ENCODE assay signal across 9 cellular contexts in the genomic region with DNA sequence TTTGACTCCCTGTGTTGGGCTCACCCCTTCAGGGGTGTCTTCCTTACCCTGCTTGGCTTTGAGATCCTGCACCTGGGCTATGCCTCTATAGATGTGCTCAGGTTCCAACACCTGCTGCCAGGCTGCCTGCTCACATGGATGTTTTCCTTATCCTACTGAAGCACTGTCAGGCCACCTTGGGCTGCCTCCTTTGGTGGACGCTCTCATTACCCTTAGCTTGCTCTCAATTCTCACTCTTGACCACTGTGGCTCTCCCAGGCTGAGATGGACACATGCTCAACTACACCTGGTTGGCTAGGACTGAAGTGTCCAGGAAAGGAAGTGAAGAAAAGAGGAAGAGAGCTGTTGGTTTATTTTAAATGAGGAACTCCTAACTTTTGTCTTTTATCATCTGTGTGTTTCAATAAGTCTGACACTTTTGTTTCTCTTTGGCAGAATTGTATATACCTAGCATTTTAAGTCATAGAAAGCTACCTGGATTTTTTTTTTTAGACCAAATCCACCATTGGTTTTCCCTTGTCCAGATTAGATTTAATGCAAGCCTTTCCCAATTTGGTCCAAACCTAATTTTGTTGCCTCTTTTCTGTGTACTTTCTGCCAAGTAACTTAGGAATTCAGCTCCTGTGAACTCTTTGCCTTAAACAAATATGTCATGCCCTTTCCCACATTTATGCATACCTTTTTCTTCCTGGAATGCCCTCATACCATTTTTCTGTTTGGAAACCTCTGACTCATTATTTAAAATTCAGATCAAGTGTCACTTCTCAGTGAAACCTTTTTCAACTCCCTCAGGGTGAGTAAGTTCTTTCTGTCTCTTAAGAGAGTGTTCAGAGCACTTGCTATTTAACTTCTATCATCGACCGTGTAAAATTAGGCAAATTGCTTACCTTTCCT.
DNase-seq lines count a peak whose midpoint lies in the region; ATAC-seq and TF ChIP-seq lines count a peak whose summit lies in the region.
"Had no signal": no experiment of that assay in that cellular context is flagged by ENCODE, and none has a peak within 500 bp of the region (broad histone marks: within the 10 kb centered on the region; RNA-seq: fewer than 3 reads in every experiment).

No MANE protein-coding gene starts in this region.

- H3K4me1 ChIP-seq in GM23248 (ENCODE audit: insufficient read depth) = peaks cover 12% of the 10 kb centered on the region; the same call in 1 of the 2 replicates
- H3K4me1 ChIP-seq in adrenal gland (replicated peaks in 1 of 2) = no peaks in the 10 kb centered on the region

- ATAC-seq in stimulated activated naive CD8-positive, alpha-beta T cell treated with anti-CD3 and anti-CD28 coated beads, Interleukin-15, Interleukin-2, amounts not matched to agents 100 U/mL and 50 U/mL, for 24 hours = no peak
- ATAC-seq: left lobe of liver had no signal

- no peaks in the 10 kb centered on the region for H3K9me3 ChIP-seq in GM23248 (ENCODE audit: low read depth)
- H3K9me3 ChIP-seq in adrenal gland (replicated peaks in 1 of 3) = no peaks in the 10 kb centered on the region

- H3F3A ChIP-seq in GM23248 (ENCODE audit: insufficient read depth) = no peaks in the 10 kb centered on the region

- no peaks in the 10 kb centered on the region for H4K20me1 ChIP-seq in GM23248 (ENCODE audit: insufficient read depth)

- H3K9ac ChIP-seq in GM23248 = no peak overlapping the region

- no peak overlapping the region for H3K27ac ChIP-seq in GM23248
- peak overlapping the region; percentile 53 for H3K27ac ChIP-seq in epithelial cell of prostate
- no peak overlapping the region for H3K27ac ChIP-seq in adrenal gland

- no peak for TF ChIP-seq POLR2A in adrenal gland (IDR thresholded peaks at IDR 0.05)

- H3K4me3 ChIP-seq in GM23248 = no peak overlapping the region
- H3K4me3 ChIP-seq in retinal pigment epithelial cell (ENCODE audit: low read length) = no peak overlapping the region
- no peak overlapping the region for H3K4me3 ChIP-seq in adrenal gland

- 53 to 56% methylated on average over 3 of the region's 3 CpGs for WGBS in GM23248 (ENCODE audit: low coverage in 1 of 2, low lambda C conversion rate in 2 of 2, missing lambda C conversion rate in 2 of 2), 2 experiments
- WGBS in adrenal gland, 4 donors = 74 to 91% (median 84%) methylated on average over 3 of the region's 3 CpGs

- no peak overlapping the region for H3K4me2 ChIP-seq in GM23248 (ENCODE audit: unreplicated experiment)

- no peak for TF ChIP-seq CTCF in retinal pigment epithelial cell (conservative IDR thresholded peaks at IDR 0.05; ENCODE audit: low read depth, low read length)
- no peak for TF ChIP-seq CTCF in adrenal gland (IDR thresholded peaks at IDR 0.05)

- H3K27me3 ChIP-seq in GM23248 (replicated peaks; ENCODE audit: insufficient read depth) (no peaks in the 10 kb centered on the region; the same call in 1 of the 2 replicates), adrenal gland (no peaks in the 10 kb centered on the region)

- no peaks in the 10 kb centered on the region for H3K36me3 ChIP-seq in GM23248 (ENCODE audit: low read depth)
- H3K36me3 ChIP-seq in adrenal gland (replicated peaks in 1 of 2) = no peaks in the 10 kb centered on the region

- intact Hi-C loops in adrenal gland (cut with DNase I) = no loop called here

- no peak overlapping the region for H2AFZ ChIP-seq in GM23248

- in situ Hi-C loops in GM23248 (cut with MboI) = no loop called here

- no peaks in the 10 kb centered on the region for H3K9me2 ChIP-seq in GM23248 (ENCODE audit: insufficient read depth)

- no peaks in the 10 kb centered on the region for H3K79me2 ChIP-seq in GM23248 (ENCODE audit: insufficient read depth)

- peak; percentile 20 for DNase-seq in GM23248
- DNase-seq in NCI-H226 = peak; percentile 81
- DNase-seq in epithelial cell of prostate (ENCODE audit: low read depth, low spot score) = peak; percentile 36
- DNase-seq in retinal pigment epithelial cell (ENCODE audit: low read depth) = peak; percentile 66
- no peak for DNase-seq in activated T-cell treated with anti-CD3 and anti-CD28 coated beads, Interleukin-2, amount 50 U/mL, for 48 hours
- DNase-seq in stimulated activated naive CD8-positive, alpha-beta T cell treated with anti-CD3 and anti-CD28 coated beads, Interleukin-15, Interleukin-2, amounts not matched to agents 100 U/mL and 50 U/mL, for 24 hours = no peak
- DNase-seq in adrenal gland = no peak
- DNase-seq in NCI-H345 treated with DMSO at 0.1 percent for 48 hours (lab: John Stamatoyannopoulos, UW; ENCODE audit: unreplicated experiment) = no peak

Comparison
In these comparisons a context has a peak if more than half of its experiments do, and no peak if none do; other contexts are left out.
1. DNase-seq: peak in GM23248 (single experiment), NCI-H226 (single experiment), epithelial cell of prostate (single experiment) and retinal pigment epithelial cell (single experiment); none in activated T-cell treated with anti-CD3 and anti-CD28 coated beads, Interleukin-2, amount 50 U/mL, for 48 hours (0 of 2), stimulated activated naive CD8-positive, alpha-beta T cell treated with anti-CD3 and anti-CD28 coated beads, Interleukin-15, Interleukin-2, amounts not matched to agents 100 U/mL and 50 U/mL, for 24 hours (single experiment), adrenal gland (0 of 7) and NCI-H345 treated with DMSO at 0.1 percent for 48 hours (single experiment).